Comparison of ENCODE assay signal across 34 cellular contexts in genomic region chr20:10724774-10725173, GRCh38. TPM values are rescaled to one million over a fixed set of nuclear protein-coding genes. Genes with fewer than 3 reads are reported as not detected.
"Had no signal": no experiment of that assay in that cellular context is flagged by ENCODE, and none has a peak within 500 bp of the region (broad histone marks: within the 10 kb centered on the region; RNA-seq: fewer than 3 reads in every experiment).

No MANE protein-coding gene starts in this region.

- ATAC-seq: activated CD8-positive, alpha-beta T cell treated with anti-CD3 and anti-CD28 coated beads for 36 hours; activated naive CD4-positive, alpha-beta T cell treated with anti-CD3 and anti-CD28 coated beads, Interleukin-2, amount 50 U/mL, for 72 hours; activated T-cell treated with anti-CD3 and anti-CD28 coated beads, Interleukin-2, amount 50 U/mL, for 4 hours; activated T-cell treated with anti-CD3 and anti-CD28 coated beads, Interleukin-2, amount 50 U/mL, for 72 hours; activated T-helper 17 cell treated with anti-CD3 and anti-CD28 coated beads, Interleukin-2, amount 50 U/mL, for 72 hours; body of pancreas had no signal

- DNase-seq: activated B cell treated with CpG ODN at 0.5 μM for 24 hours; activated CD4-positive, alpha-beta memory T cell treated with anti-CD3 and anti-CD28 coated beads for 36 hours; activated CD4-positive, alpha-beta T cell treated with anti-CD3 and anti-CD28 coated beads for 4 hours; activated CD4-positive, alpha-beta T cell treated with anti-CD3 and anti-CD28 coated beads, Interleukin-2, amount 10 ng/mL, durations not matched to agents 24 days and 14 days; activated CD4-positive, alpha-beta T cell treated with anti-CD3 and anti-CD28 coated beads, Interleukin-2, amount 50 U/mL, for 1 hour; activated CD4-positive, alpha-beta T cell treated with anti-CD3 and anti-CD28 coated beads, Interleukin-2, amount 50 U/mL, for 4 hours; activated CD4-positive, CD25-positive, alpha-beta regulatory T cell treated with anti-CD3 and anti-CD28 coated beads, Interleukin-2, amount 50 U/mL, for 72 hours; activated CD8-positive, alpha-beta memory T cell treated with anti-CD3 and anti-CD28 coated beads, Interleukin-2, amount 50 U/mL, for 4 hours; activated CD8-positive, alpha-beta T cell treated with anti-CD3 and anti-CD28 coated beads for 36 hours; activated effector memory CD4-positive, alpha-beta T cell treated with anti-CD3 and anti-CD28 coated beads, Interleukin-2, amount 50 U/mL, for 16 hours; activated gamma-delta T cell treated with Interleukin-2 at 50 U/mL for 16 hours; activated naive CD4-positive, alpha-beta T cell; activated naive CD4-positive, alpha-beta T cell treated with anti-CD3 and anti-CD28 coated beads for 36 hours; activated naive CD4-positive, alpha-beta T cell treated with anti-CD3 and anti-CD28 coated beads, Interleukin-2, amount 50 U/mL, for 16 hours; activated naive CD8-positive, alpha-beta T cell treated with anti-CD3 and anti-CD28 coated beads for 36 hours; activated T-cell treated with anti-CD3 and anti-CD28 coated beads for 4 hours; activated T-cell treated with anti-CD3 and anti-CD28 coated beads, Interleukin-2, amount 50 U/mL, for 1 hour; activated T-cell treated with anti-CD3 and anti-CD28 coated beads, Interleukin-2, amount 50 U/mL, for 4 hours; activated T-cell treated with anti-CD3 and anti-CD28 coated beads, Interleukin-2, amount 50 U/mL, for 72 hours; adrenal gland; amniotic stem cell; aorta; body of pancreas; brain microvascular endothelial cell; central memory CD4-positive, alpha-beta T cell; T-helper 2 cell; T-helper 9 cell had no signal

- H3K27ac ChIP-seq: adrenal gland, body of pancreas, brain microvascular endothelial cell, breast epithelium, VCaP had no signal

- H3K4me3 ChIP-seq: adrenal gland, body of pancreas, breast epithelium had no signal

- H3K4me1 ChIP-seq: adrenal gland, body of pancreas, breast epithelium had no signal

- FAIRE-seq: astrocyte, colon, TTC549 had no signal

- H3K27me3 ChIP-seq: adrenal gland, body of pancreas, brain microvascular endothelial cell, breast epithelium had no signal

- H3K9me3 ChIP-seq: adrenal gland, body of pancreas, breast epithelium had no signal

- H3K36me3 ChIP-seq: adrenal gland, brain microvascular endothelial cell, breast epithelium had no signal

RNA-seq across cellular contexts. Expression of gene JAG1, which starts 51.0 kb away (rescaled TPM):
- total RNA-seq: activated B cell treated with CpG ODN at 0.5 μM for 24 hours had no signal
